Comparison of ENCODE assay signal across 18 cellular contexts in genomic region chr19:41853768-41854167, GRCh38. TPM values are rescaled to one million over a fixed set of nuclear protein-coding genes. Genes with fewer than 3 reads are reported as not detected.
DNase-seq lines count a peak whose midpoint lies in the region; ATAC-seq, FAIRE-seq and TF ChIP-seq lines count a peak whose summit lies in the region.
"Had no signal": no experiment of that assay in that cellular context is flagged by ENCODE, and none has a peak within 500 bp of the region (broad histone marks: within the 10 kb centered on the region; RNA-seq: fewer than 3 reads in every experiment).

No MANE protein-coding gene starts in this region.

- no peak overlapping the region for H3K4me2 ChIP-seq in HCT116 (ENCODE audit: low read length)
- H3K4me2 ChIP-seq: A549 had no signal

- intact Hi-C loops in HCT116 (cut with micrococcal nuclease): no loop called here
- intact Hi-C loops in kidney (cut with DNase I): no loop called here

- POLR2A ChIA-PET in HCT116 (lab: Charles Lee): no interaction called here

- H3K79me2 ChIP-seq in HCT116 (ENCODE audit: insufficient read depth, low read length): no peaks in the 10 kb centered on the region

- DNase-seq in HCT116 (ENCODE audit: low read depth, low spot score) (no peak), NOMO-1 treated with dmso at 0.1 percent for 144 hours (lab: John Stamatoyannopoulos, UW; ENCODE audit: unreplicated experiment) (peak; percentile 24), kidney (peak; percentile 18), urothelium cell line (ENCODE audit: low spot score) (no peak)
- DNase-seq in activated naive CD8-positive, alpha-beta T cell treated with anti-CD3 and anti-CD28 coated beads for 36 hours: no peak
- DNase-seq: BE2C; CD4-positive, alpha-beta memory T cell; DMS79; HCEC 1CT; IMR-90 had no signal

- no peak overlapping the region for H3K4me3 Mint-ChIP-seq in activated naive CD8-positive, alpha-beta T cell treated with anti-CD3 and anti-CD28 coated beads for 36 hours

- no peak overlapping the region for H3K9ac ChIP-seq in HCT116 (ENCODE audit: low read length)
- H3K9ac ChIP-seq in kidney (ENCODE audit: low read length in 2 of 2): no peak overlapping the region

- FAIRE-seq in kidney (lab: Jason Lieb, UNC): no peak
- peak; percentile 32 for FAIRE-seq in urothelium cell line (lab: Jason Lieb, UNC)
- FAIRE-seq: GM12892, H1 had no signal

- no TSS peak for BruUV-seq in HCT116 (replicated peaks; lab: Mats Ljungman, UMichigan)

- no peaks in the 10 kb centered on the region for H3K36me3 Mint-ChIP-seq in activated naive CD8-positive, alpha-beta T cell treated with anti-CD3 and anti-CD28 coated beads for 36 hours
- H3K36me3 Mint-ChIP-seq: CD4-positive, alpha-beta memory T cell had no signal

- CTCF ChIA-PET in HCT116 (lab: Charles Lee): no interaction called here

- TF ChIP-seq POLR2A in HCT116 (IDR thresholded peaks at IDR 0.05; ENCODE audit: borderline replicate concordance, extremely low read depth, insufficient read depth, insufficient read length): no peak

- RAD21 ChIA-PET in HCT116 (lab: Charles Lee; ENCODE audit: low non-redundant PET in 1 of 2, low total read pairs in 2 of 2, uncharacterized antibody in 2 of 2, unreplicated experiment in 2 of 2): no interaction called here

- H2AFZ ChIP-seq in HCT116 (ENCODE audit: low read depth, low read length, poor library complexity, severe bottlenecking): no peak overlapping the region

- H3K9me3 ChIP-seq in HCT116 (ENCODE audit: control insufficient read depth in 1 of 2, insufficient read depth in 1 of 2, low read depth in 1 of 2, low read length in 2 of 2) (no peaks in the 10 kb centered on the region), kidney (ENCODE audit: control insufficient read depth in 1 of 2, low read length in 2 of 2) (no peaks in the 10 kb centered on the region)
- H3K9me3 ChIP-seq: A549, BE2C had no signal

- TF ChIP-seq RAD21 in HCT116 (IDR thresholded peaks at IDR 0.05; ENCODE audit: low read depth): no peak

- no peaks in the 10 kb centered on the region for H3K27me3 Mint-ChIP-seq in activated naive CD8-positive, alpha-beta T cell treated with anti-CD3 and anti-CD28 coated beads for 36 hours

- no peak overlapping the region for H3K27ac ChIP-seq in HCT116 (ENCODE audit: low read depth, low read length)
- H3K27ac ChIP-seq in kidney (ENCODE audit: low read depth in 2 of 2, low read length in 2 of 2): no peak overlapping the region
- H3K27ac ChIP-seq: A549, C4-2B had no signal

- H3K4me3 ChIP-seq in HCT116 (replicated peaks in 1 of 2; ENCODE audit: low read depth in 1 of 2, low read length in 2 of 2) (no peak overlapping the region), kidney (ENCODE audit: low read length in 2 of 2) (no peak overlapping the region)
- H3K4me3 ChIP-seq: A549 had no signal

- no peak overlapping the region for H3K27ac Mint-ChIP-seq in activated naive CD8-positive, alpha-beta T cell treated with anti-CD3 and anti-CD28 coated beads for 36 hours
- H3K27ac Mint-ChIP-seq: CD4-positive, alpha-beta memory T cell had no signal

- peaks cover 39% of the 10 kb centered on the region for H3K27me3 ChIP-seq in HCT116 (ENCODE audit: insufficient read depth, low read length)

- TF ChIP-seq CTCF in HCT116 (IDR thresholded peaks at IDR 0.05 in 2 of 3, conservative IDR thresholded peaks at IDR 0.05 in 1 of 3; ENCODE audit: borderline replicate concordance in 1 of 3, insufficient read depth in 1 of 3, low read depth in 2 of 3, low read length in 2 of 3): no peak
- TF ChIP-seq CTCF in kidney (IDR thresholded peaks at IDR 0.05; ENCODE audit: borderline replicate concordance, extremely low read depth, insufficient read depth): no peak

- H3K4me1 Mint-ChIP-seq in activated naive CD8-positive, alpha-beta T cell treated with anti-CD3 and anti-CD28 coated beads for 36 hours: no peaks in the 10 kb centered on the region
- H3K4me1 Mint-ChIP-seq: CD4-positive, alpha-beta memory T cell had no signal

- H4K20me1 ChIP-seq in HCT116 (ENCODE audit: insufficient read depth): no peaks in the 10 kb centered on the region

- H3K4me1 ChIP-seq in HCT116 (ENCODE audit: control insufficient read depth in 1 of 2, insufficient read depth in 2 of 2, low read length in 2 of 2): peaks cover under 1 to 1% of the 10 kb centered on the region in 2 experiments; a peak in 2 of 4 replicates
- no peaks in the 10 kb centered on the region for H3K4me1 ChIP-seq in kidney (ENCODE audit: control insufficient read depth in 1 of 2, insufficient read depth in 1 of 2, low read depth in 1 of 2, low read length in 2 of 2)
- H3K4me1 ChIP-seq: A549, BE2C had no signal

- no peaks in the 10 kb centered on the region for H3K9me2 ChIP-seq in HCT116 (ENCODE audit: insufficient read depth)

- no peaks in the 10 kb centered on the region for H3K9me3 Mint-ChIP-seq in activated naive CD8-positive, alpha-beta T cell treated with anti-CD3 and anti-CD28 coated beads for 36 hours
- H3K9me3 Mint-ChIP-seq: CD4-positive, alpha-beta memory T cell had no signal

- H3K36me3 ChIP-seq in HCT116 (ENCODE audit: control insufficient read depth in 1 of 2, insufficient read depth in 2 of 2, low read length in 2 of 2) (no peaks in the 10 kb centered on the region), kidney (ENCODE audit: control insufficient read depth in 1 of 2, insufficient read depth in 2 of 2, low read length in 2 of 2) (no peaks in the 10 kb centered on the region)
- H3K36me3 ChIP-seq: BE2C had no signal

- ATAC-seq in HCT116 (no peak), HG03139 (IDR thresholded peaks at IDR 0.05; ENCODE audit: unreplicated experiment) (no peak)
- no peak for ATAC-seq in activated CD4-positive, CD25-positive, alpha-beta regulatory T cell treated with anti-CD3 and anti-CD28 coated beads, Interleukin-2, amount 50 U/mL, for 24 hours

TF ChIP-seq in HCT116, 20 proteins besides CTCF, POLR2A, EP300 and RAD21:
- TF ChIP-seq MAX (IDR thresholded peaks at IDR 0.05) (no peak), REST (IDR thresholded peaks at IDR 0.05; ENCODE audit: low read depth) (no peak), EZH2 (IDR thresholded peaks at IDR 0.05) (0 out of 2 replicates have a peak, but pooled peaks have one; percentile 73), POLR2AphosphoS5 (IDR thresholded peaks at IDR 0.05; ENCODE audit: low read depth, low read length) (no peak)

RNA-seq across cellular contexts. Expression of gene RPS19, which starts 6.3 kb away (rescaled TPM):
- total RNA-seq in HCT116 (2021; ENCODE audit: unreplicated experiment) (3,020 TPM), kidney (1,433 TPM)
- 4,331 and 5,364 TPM in 2 replicates for polyA plus RNA-seq in HCT116 (2012)
- polyA plus RNA-seq in kidney (ENCODE audit: insufficient read depth, low read depth, low replicate concordance): 2,116 TPM
- 1,000 to 10,000 TPM; 3,012 to 3,178 TPM for total RNA-seq in activated naive CD8-positive, alpha-beta T cell treated with anti-CD3 and anti-CD28 coated beads for 36 hours

RNA-seq across cellular contexts. Expression of gene DMRTC2, which starts 8.9 kb away (rescaled TPM):
- total RNA-seq in HCT116 (2021; ENCODE audit: unreplicated experiment): not detected
- polyA plus RNA-seq in HCT116 (2012): not detected in 2 replicates
- total RNA-seq in kidney: not detected
- polyA plus RNA-seq in kidney (ENCODE audit: insufficient read depth, low read depth, low replicate concordance): not detected
- total RNA-seq in activated naive CD8-positive, alpha-beta T cell treated with anti-CD3 and anti-CD28 coated beads for 36 hours: not detected
- total RNA-seq: CD4-positive, alpha-beta memory T cell; G401; H1; IMR-90 had no signal
- polyA plus RNA-seq: A549; AG04450; CD4-positive, alpha-beta memory T cell; H1; IMR-90 had no signal

RNA-seq across cellular contexts. Expression of gene LYPD4, which starts 9.3 kb away (rescaled TPM):
- not detected for total RNA-seq in HCT116 (2021; ENCODE audit: unreplicated experiment)
- not detected in 2 replicates for polyA plus RNA-seq in HCT116 (2012)
- not detected for total RNA-seq in kidney
- polyA plus RNA-seq in kidney (ENCODE audit: insufficient read depth, low read depth, low replicate concordance): not detected
- total RNA-seq in activated naive CD8-positive, alpha-beta T cell treated with anti-CD3 and anti-CD28 coated beads for 36 hours: not detected
- total RNA-seq: CD4-positive, alpha-beta memory T cell; G401; H1; IMR-90 had no signal
- polyA plus RNA-seq: A549; AG04450; CD4-positive, alpha-beta memory T cell; IMR-90 had no signal

RNA-seq across cellular contexts. Expression of gene CD79A, which starts 23.3 kb away (rescaled TPM):
- total RNA-seq in HCT116 (2021; ENCODE audit: unreplicated experiment) (0.69 TPM), kidney (11.0 TPM)
- 0.10 and 0.40 TPM in 2 replicates for polyA plus RNA-seq in HCT116 (2012)
- 0.32 TPM for polyA plus RNA-seq in kidney (ENCODE audit: insufficient read depth, low read depth, low replicate concordance)
- 10 to 100 TPM; 28.8 to 32.2 TPM for total RNA-seq in activated naive CD8-positive, alpha-beta T cell treated with anti-CD3 and anti-CD28 coated beads for 36 hours
- total RNA-seq: IMR-90 had no signal

RNA-seq across cellular contexts. Expression of gene ARHGEF1, which starts 29.2 kb away (rescaled TPM):
- total RNA-seq in HCT116 (2021; ENCODE audit: unreplicated experiment) (110 TPM), kidney (139 TPM)
- 87.0 and 88.9 TPM in 2 replicates for polyA plus RNA-seq in HCT116 (2012)
- polyA plus RNA-seq in kidney (ENCODE audit: insufficient read depth, low read depth, low replicate concordance): 39.0 TPM
- total RNA-seq in activated naive CD8-positive, alpha-beta T cell treated with anti-CD3 and anti-CD28 coated beads for 36 hours: 100 to 1,000 TPM; 285 to 295 TPM

Comparison
In these comparisons a context has a peak if more than half of its experiments do, and no peak if none do; other contexts are left out.
1. DNase-seq: peak in NOMO-1 treated with dmso at 0.1 percent for 144 hours (single experiment) and kidney (single experiment); none in HCT116 (single experiment), urothelium cell line (single experiment) and activated naive CD8-positive, alpha-beta T cell treated with anti-CD3 and anti-CD28 coated beads for 36 hours (single experiment).